7 cellular contexts compared by ENCODE assay signal in the genomic region with DNA sequence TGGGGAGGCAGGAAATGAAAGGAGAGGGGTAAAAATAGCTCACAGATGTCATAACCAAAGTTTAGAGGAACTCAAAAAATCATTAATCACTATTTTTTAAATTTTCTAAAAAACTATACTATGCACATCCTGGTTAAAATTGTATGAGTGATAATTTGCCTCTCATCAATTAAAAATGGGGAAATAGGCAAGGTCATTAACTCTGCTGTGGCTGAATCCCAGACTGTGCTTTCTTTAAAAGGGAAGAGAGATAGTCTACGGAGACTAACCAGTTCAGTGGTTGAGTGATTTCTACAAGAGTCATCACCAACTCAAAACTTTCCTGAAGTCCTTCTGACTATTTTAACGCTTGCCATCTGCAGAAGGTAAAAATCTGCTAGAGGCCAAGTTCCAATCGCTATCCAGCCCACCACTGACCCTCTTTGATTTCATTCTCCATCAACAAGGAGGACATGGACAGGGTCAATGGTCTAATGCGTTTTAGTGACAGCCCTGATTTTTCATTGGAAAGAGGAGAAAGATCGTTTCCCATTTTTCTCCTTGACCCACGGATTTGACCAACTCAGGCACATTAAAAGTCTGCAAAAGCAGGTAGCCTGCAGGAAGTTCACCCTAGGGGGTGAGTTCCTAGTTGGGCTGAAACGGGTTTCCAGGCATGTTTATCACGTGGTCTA. TPM values are rescaled to one million over a fixed set of nuclear protein-coding genes. Genes with fewer than 3 reads are reported as not detected.
A peak's percentile ranks its signal among the peaks of the same experiment; 100 is the strongest.
DNase-seq lines count a peak whose midpoint lies in the region; ATAC-seq, FAIRE-seq and TF ChIP-seq lines count a peak whose summit lies in the region.

No MANE protein-coding gene starts in this region.

- H3K4me3 ChIP-seq in HAP-1 (peak overlapping the region; percentile 54), MG63 (peak overlapping the region; percentile 71), lower lobe of right lung (peak overlapping the region; percentile 84)

- POLR2A ChIA-PET in MCF 10A (lab: Yijun Ruan, JAX) = interaction anchor here (0.7 to 1.6 kb wide), 5 partner anchors 8 to 235 kb away, joined by 3 to 5 read pairs (median 4); no protein-coding TSS in a partner anchor

- H3K4me1 ChIP-seq in HAP-1 (peaks cover 7% of the 10 kb centered on the region), lower lobe of right lung (peaks cover 14% of the 10 kb centered on the region)

- CTCF ChIA-PET in MCF 10A (lab: Yijun Ruan, JAX) = interaction anchor here (1.0 to 1.2 kb wide), 2 partner anchors 272 to 296 kb away, joined by 3 to 7 read pairs; no protein-coding TSS in a partner anchor

- peak overlapping the region; percentile 73 for H3K4me3 Mint-ChIP-seq in MCF 10A (ENCODE audit: unreplicated experiment)

- TF ChIP-seq CTCF in MCF 10A (IDR thresholded peaks at IDR 0.05; ENCODE audit: unreplicated experiment) (no peak), lower lobe of right lung (IDR thresholded peaks at IDR 0.05) (no peak)

- no peaks in the 10 kb centered on the region for H3K9me3 Mint-ChIP-seq in MCF 10A (ENCODE audit: unreplicated experiment)

- H3K9me3 ChIP-seq in HAP-1 (no peaks in the 10 kb centered on the region), MG63 (no peaks in the 10 kb centered on the region), lower lobe of right lung (no peaks in the 10 kb centered on the region)

- TSS peak; percentile 40 for BruUV-seq in MCF 10A (replicated peaks; lab: Mats Ljungman, UMichigan)

- H3K27me3 Mint-ChIP-seq in MCF 10A (ENCODE audit: insufficient read depth, unreplicated experiment) = no peaks in the 10 kb centered on the region

- FAIRE-seq in urothelium cell line (lab: Jason Lieb, UNC) = no peak

- H3K4me1 Mint-ChIP-seq in MCF 10A (ENCODE audit: insufficient read depth, unreplicated experiment) = peaks cover 31% of the 10 kb centered on the region

- H3K27me3 ChIP-seq in HAP-1 (ENCODE audit: low read depth) (no peaks in the 10 kb centered on the region), MG63 (no peaks in the 10 kb centered on the region), lower lobe of right lung (ENCODE audit: low read depth) (no peaks in the 10 kb centered on the region)

- intact Hi-C loops in MCF 10A (cut with micrococcal nuclease) = loop anchor here (5.0 kb wide), 1 partner anchor 271 kb away; no protein-coding TSS in a partner anchor
- intact Hi-C loops in lower lobe of right lung (cut with DNase I) = no loop called here

- peak overlapping the region; percentile 70 for H3K27ac Mint-ChIP-seq in MCF 10A (ENCODE audit: low read depth, unreplicated experiment)

- H3K36me3 Mint-ChIP-seq in MCF 10A (ENCODE audit: insufficient read depth, unreplicated experiment) = peaks cover 14% of the 10 kb centered on the region

- peak; percentile 31 for ATAC-seq in GM18511 (IDR thresholded peaks at IDR 0.05; ENCODE audit: unreplicated experiment)
- peak; percentile 46 to 57 for ATAC-seq in lower lobe of right lung

- peak overlapping the region; percentile 96 for H3K27ac ChIP-seq in lower lobe of right lung

- in situ Hi-C loops in HAP-1 (cut with MboI; ENCODE audit: low sequenced_read_pairs) = no loop called here

- H3K36me3 ChIP-seq in HAP-1 (replicated peaks) (no peaks in the 10 kb centered on the region; the same call in 1 of the 2 replicates), MG63 (no peaks in the 10 kb centered on the region), lower lobe of right lung (no peaks in the 10 kb centered on the region)

- DNase-seq in HAP-1 (ENCODE audit: low spot score in 2 of 2) (no peak), MG63 (no peak), MCF 10A (ENCODE audit: unreplicated experiment) (no peak), lower lobe of right lung (no peak), urothelium cell line (ENCODE audit: low spot score) (peak; percentile 21), superior temporal gyrus (ENCODE audit: extremely low spot score) (no peak)

RNA-seq across cellular contexts. Expression of a gene that starts 0.8 kb away (rescaled TPM):
- total RNA-seq in MG63 (2014; rRNA removed; shearing (Covaris generic); ENCODE audit: low replicate concordance) = 35.4 and 39.6 TPM in 2 replicates
- total RNA-seq in MCF 10A (2022) (39.1 and 55.6 TPM in 2 replicates), lower lobe of right lung (50.7 TPM)
